ENCODE assay signal across 26 cellular contexts in the genomic region with DNA sequence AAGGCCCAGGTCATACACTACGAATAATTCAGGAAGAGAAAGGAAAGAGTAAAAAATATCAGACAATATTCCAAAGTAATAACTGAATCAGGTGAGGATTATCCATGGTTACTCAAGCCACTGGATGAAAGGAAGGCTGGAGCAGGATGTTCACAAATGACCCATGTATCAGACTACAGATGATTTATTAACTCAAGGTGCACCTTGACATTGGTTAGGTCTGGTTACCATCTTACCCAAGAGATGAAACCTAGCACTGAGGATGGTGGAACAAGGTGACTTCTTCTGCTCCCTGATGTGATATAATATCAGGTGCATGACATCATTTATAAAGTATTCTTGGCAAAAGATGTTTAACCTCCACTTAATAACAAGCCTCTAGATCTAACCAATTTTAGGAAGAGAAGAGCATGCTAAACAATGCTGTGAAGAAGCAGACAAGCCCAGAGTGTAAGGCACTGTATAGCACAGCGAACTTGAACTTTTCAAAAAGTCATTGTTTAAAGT.
DNase-seq lines count a peak whose midpoint lies in the region; ATAC-seq lines count a peak whose summit lies in the region.
"Had no signal": no experiment of that assay in that cellular context is flagged by ENCODE, and none has a peak within 500 bp of the region (broad histone marks: within the 10 kb centered on the region; RNA-seq: fewer than 3 reads in every experiment).

No MANE protein-coding gene starts in this region.

- CTCF ChIA-PET in activated naive CD4-positive, alpha-beta T cell treated with anti-CD3 and anti-CD28 coated beads, Interleukin-2, amount 10 ng/mL, durations not matched to agents 7 days and 5 days (lab: Charles Lee), result no interaction called here

- peak overlapping the region; percentile 26 to 99 for H3K27ac Mint-ChIP-seq in activated naive CD4-positive, alpha-beta T cell treated with anti-CD3 and anti-CD28 coated beads, Interleukin-2, amount 50 U/mL, for 72 hours
- H3K27ac Mint-ChIP-seq in activated naive CD4-positive, alpha-beta T cell treated with anti-CD3 and anti-CD28 coated beads, Interleukin-2, amount 10 ng/mL, durations not matched to agents 7 days and 5 days, result no peak overlapping the region
- peak overlapping the region; percentile 88 for H3K27ac Mint-ChIP-seq in central memory CD8-positive, alpha-beta T cell (ENCODE audit: low read depth)
- H3K27ac Mint-ChIP-seq in stimulated activated effector memory CD8-positive, alpha-beta T cell treated with anti-CD3 and anti-CD28 coated beads, Interleukin-12 subunit alpha, Interleukin-12 subunit beta, amount 100 ng/mL, for 72 hours, result peak overlapping the region; percentile 97
- H3K27ac Mint-ChIP-seq: progenitor cell of endocrine pancreas had no signal

- ATAC-seq in activated naive CD4-positive, alpha-beta T cell treated with anti-CD3 and anti-CD28 coated beads, Interleukin-2, amount 50 U/mL, for 72 hours, result no peak
- no peak for ATAC-seq in central memory CD8-positive, alpha-beta T cell (replicated peaks; ENCODE audit: extremely low read depth, poor library complexity, severe bottlenecking)
- ATAC-seq in stimulated activated effector memory CD8-positive, alpha-beta T cell treated with anti-CD3 and anti-CD28 coated beads, Interleukin-12 subunit alpha, Interleukin-12 subunit beta, amount 100 ng/mL, for 72 hours, result no peak
- ATAC-seq: HCT116, left lung, Panc1, sciatic nerve had no signal

- peak overlapping the region; percentile 59; the same call in 1 of the 2 replicates for H3K27ac ChIP-seq in Karpas-422 (ENCODE audit: low read length)
- H3K27ac ChIP-seq: left lung, neutrophil, tibial nerve had no signal

- peaks cover 89% of the 10 kb centered on the region for H3K4me1 ChIP-seq in Karpas-422 (ENCODE audit: low read length)

- H4K20me1 ChIP-seq in Karpas-422 (ENCODE audit: insufficient read depth, low read depth, low read length), result no peaks in the 10 kb centered on the region

- H3K36me3 ChIP-seq in Karpas-422 (ENCODE audit: insufficient read depth, low read length), result peaks cover 14% of the 10 kb centered on the region; the same call in 1 of the 2 replicates
- H3K36me3 ChIP-seq: left lung, neutrophil had no signal

- no peak for DNase-seq in activated naive CD4-positive, alpha-beta T cell treated with anti-CD3 and anti-CD28 coated beads, Interleukin-2, amount 50 U/mL, for 72 hours (ENCODE audit: low spot score in 2 of 2)
- DNase-seq in activated naive CD4-positive, alpha-beta T cell treated with anti-CD3 and anti-CD28 coated beads, Interleukin-2, amount 10 ng/mL, durations not matched to agents 7 days and 5 days, result no peak
- DNase-seq in Karpas-422 (no peak), NCI-H345 treated with DMSO at 0.1 percent for 48 hours (lab: John Stamatoyannopoulos, UW; ENCODE audit: unreplicated experiment) (no peak), NCI-H524 (lab: John Stamatoyannopoulos, UW) (no peak)
- DNase-seq in central memory CD8-positive, alpha-beta T cell (ENCODE audit: low spot score in 2 of 2), result no peak
- no peak for DNase-seq in stimulated activated effector memory CD8-positive, alpha-beta T cell treated with anti-CD3 and anti-CD28 coated beads, Interleukin-12 subunit alpha, Interleukin-12 subunit beta, amount 100 ng/mL, for 72 hours (ENCODE audit: low spot score in 2 of 2)
- DNase-seq: activated CD4-positive, alpha-beta T cell treated with anti-CD3 and anti-CD28 coated beads for 1 hour; caudate nucleus; cortex of kidney; effector memory CD4-positive, alpha-beta T cell; Kasumi-1; left lung; NCI-H1436; NCI-H2081; NCI-H2227 treated with DMSO at 0.1 percent for 48 hours; NCI-H774; Right ventricle myocardium superior; stimulated activated CD4-positive, alpha-beta T cell treated with anti-CD3 and anti-CD28 coated beads, Interleukin-12 subunit alpha, Interleukin-12 subunit beta, amount 100 ng/mL, for 4 hours; stimulated activated CD4-positive, alpha-beta T cell treated with anti-CD3 and anti-CD28 coated beads, Interleukin-4, amount 100 ng/mL, for 1 hour had no signal

- no peaks in the 10 kb centered on the region for H3K27me3 ChIP-seq in Karpas-422 (ENCODE audit: low read length)
- H3K27me3 ChIP-seq: left lung, neutrophil, tibial nerve had no signal

- peaks cover 75% of the 10 kb centered on the region for H3K4me1 Mint-ChIP-seq in activated naive CD4-positive, alpha-beta T cell treated with anti-CD3 and anti-CD28 coated beads, Interleukin-2, amount 10 ng/mL, durations not matched to agents 7 days and 5 days
- peaks cover 90% of the 10 kb centered on the region for H3K4me1 Mint-ChIP-seq in central memory CD8-positive, alpha-beta T cell
- H3K4me1 Mint-ChIP-seq in stimulated activated effector memory CD8-positive, alpha-beta T cell treated with anti-CD3 and anti-CD28 coated beads, Interleukin-12 subunit alpha, Interleukin-12 subunit beta, amount 100 ng/mL, for 72 hours, result peaks cover 90% of the 10 kb centered on the region

- H3K36me3 Mint-ChIP-seq in activated naive CD4-positive, alpha-beta T cell treated with anti-CD3 and anti-CD28 coated beads, Interleukin-2, amount 50 U/mL, for 72 hours, result peaks cover 28% of the 10 kb centered on the region in 2 donors
- peaks cover 44% of the 10 kb centered on the region for H3K36me3 Mint-ChIP-seq in activated naive CD4-positive, alpha-beta T cell treated with anti-CD3 and anti-CD28 coated beads, Interleukin-2, amount 10 ng/mL, durations not matched to agents 7 days and 5 days
- H3K36me3 Mint-ChIP-seq in central memory CD8-positive, alpha-beta T cell (ENCODE audit: insufficient read depth), result peaks cover 27% of the 10 kb centered on the region
- peaks cover 84% of the 10 kb centered on the region for H3K36me3 Mint-ChIP-seq in stimulated activated effector memory CD8-positive, alpha-beta T cell treated with anti-CD3 and anti-CD28 coated beads, Interleukin-12 subunit alpha, Interleukin-12 subunit beta, amount 100 ng/mL, for 72 hours

- no peak overlapping the region for H2AFZ ChIP-seq in Karpas-422 (ENCODE audit: low read length)

- H3K4me3 ChIP-seq in Karpas-422 (ENCODE audit: low read length), result no peak overlapping the region
- H3K4me3 ChIP-seq: left lung, tibial nerve had no signal

- no peaks in the 10 kb centered on the region for H3K27me3 Mint-ChIP-seq in activated naive CD4-positive, alpha-beta T cell treated with anti-CD3 and anti-CD28 coated beads, Interleukin-2, amount 10 ng/mL, durations not matched to agents 7 days and 5 days
- H3K27me3 Mint-ChIP-seq in central memory CD8-positive, alpha-beta T cell, result no peaks in the 10 kb centered on the region
- H3K27me3 Mint-ChIP-seq: progenitor cell of endocrine pancreas had no signal

- peaks cover 86% of the 10 kb centered on the region for H3K79me2 ChIP-seq in Karpas-422 (ENCODE audit: low read length)

- H3K9ac ChIP-seq in Karpas-422 (ENCODE audit: low read length), result no peak overlapping the region

- no peaks in the 10 kb centered on the region for H3K9me2 ChIP-seq in Karpas-422 (replicated peaks; ENCODE audit: insufficient read depth, low read length)

- peaks cover 0 to 4% of the 10 kb centered on the region in 2 donors for H3K9me3 Mint-ChIP-seq in activated naive CD4-positive, alpha-beta T cell treated with anti-CD3 and anti-CD28 coated beads, Interleukin-2, amount 50 U/mL, for 72 hours
- H3K9me3 Mint-ChIP-seq in activated naive CD4-positive, alpha-beta T cell treated with anti-CD3 and anti-CD28 coated beads, Interleukin-2, amount 10 ng/mL, durations not matched to agents 7 days and 5 days, result peaks cover 4% of the 10 kb centered on the region
- H3K9me3 Mint-ChIP-seq in central memory CD8-positive, alpha-beta T cell, result no peaks in the 10 kb centered on the region
- no peaks in the 10 kb centered on the region for H3K9me3 Mint-ChIP-seq in stimulated activated effector memory CD8-positive, alpha-beta T cell treated with anti-CD3 and anti-CD28 coated beads, Interleukin-12 subunit alpha, Interleukin-12 subunit beta, amount 100 ng/mL, for 72 hours

- no peaks in the 10 kb centered on the region for H3K9me3 ChIP-seq in Karpas-422 (ENCODE audit: low read length)
- H3K9me3 ChIP-seq: left lung, neutrophil, tibial nerve had no signal

- no peak overlapping the region for H3K4me2 ChIP-seq in Karpas-422 (ENCODE audit: low read depth, low read length, poor library complexity, severe bottlenecking)

- no peak overlapping the region for H3K4me3 Mint-ChIP-seq in activated naive CD4-positive, alpha-beta T cell treated with anti-CD3 and anti-CD28 coated beads, Interleukin-2, amount 10 ng/mL, durations not matched to agents 7 days and 5 days
- no peak overlapping the region for H3K4me3 Mint-ChIP-seq in central memory CD8-positive, alpha-beta T cell
- H3K4me3 Mint-ChIP-seq in stimulated activated effector memory CD8-positive, alpha-beta T cell treated with anti-CD3 and anti-CD28 coated beads, Interleukin-12 subunit alpha, Interleukin-12 subunit beta, amount 100 ng/mL, for 72 hours, result no peak overlapping the region
